8 cellular contexts compared by ENCODE assay signal in the genomic region with DNA sequence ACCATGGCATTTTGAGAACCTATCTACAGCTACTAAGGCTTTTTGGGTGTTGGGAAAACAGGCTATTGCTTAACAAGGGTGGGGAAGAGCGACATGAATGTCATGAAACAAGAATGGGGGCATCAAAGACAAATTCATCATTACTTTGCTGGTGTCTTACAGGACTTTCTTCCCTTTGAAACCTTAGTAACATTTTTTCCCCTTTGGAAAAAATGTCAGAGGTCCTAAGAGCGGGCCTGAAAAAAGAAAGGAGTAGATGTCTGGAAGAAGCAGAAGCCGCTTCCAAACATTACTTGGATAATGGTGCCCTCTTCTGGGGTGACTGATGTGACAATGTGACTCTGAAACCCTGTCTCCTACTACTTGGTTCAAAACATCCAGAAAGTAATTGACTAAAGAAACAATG. TPM values are rescaled to one million over a fixed set of nuclear protein-coding genes. Genes with fewer than 3 reads are reported as not detected.
A peak's percentile ranks its signal among the peaks of the same experiment; 100 is the strongest.
DNase-seq lines count a peak whose midpoint lies in the region; ATAC-seq, FAIRE-seq and TF ChIP-seq lines count a peak whose summit lies in the region.

No MANE protein-coding gene starts in this region.

- H3K4me1 Mint-ChIP-seq in activated T-helper 17 cell treated with anti-CD3 and anti-CD28 coated beads, Interleukin-2, amount 50 U/mL, for 72 hours: peaks cover 8% of the 10 kb centered on the region

- H3K4me2 ChIP-seq in OCI-LY1 (ENCODE audit: low read length): no peak overlapping the region

- H3K4me1 ChIP-seq in OCI-LY1 (ENCODE audit: insufficient read depth, low read length, severe bottlenecking) (peaks cover 17% of the 10 kb centered on the region), subcutaneous abdominal adipose tissue (ENCODE audit: control insufficient read depth in 5 of 5, insufficient read depth in 5 of 5, low read length in 5 of 5) (peaks cover 9 to 34% (median 25%) of the 10 kb centered on the region in 5 donors)

- TF ChIP-seq EP300 in Ishikawa (IDR thresholded peaks at IDR 0.05; ENCODE audit: borderline replicate concordance): no peak

- no peaks in the 10 kb centered on the region for H3K36me3 ChIP-seq in OCI-LY1 (ENCODE audit: insufficient read depth, low read length)
- H3K36me3 ChIP-seq in subcutaneous abdominal adipose tissue (ENCODE audit: control insufficient read depth in 5 of 5, insufficient read depth in 5 of 5, low read length in 5 of 5): no peaks in the 10 kb centered on the region

- H3K4me3 Mint-ChIP-seq in activated T-helper 17 cell treated with anti-CD3 and anti-CD28 coated beads, Interleukin-2, amount 50 U/mL, for 72 hours: no peak overlapping the region

- H3K4me3 ChIP-seq in OCI-LY1 (ENCODE audit: low read depth, low read length, poor library complexity, severe bottlenecking): no peak overlapping the region
- no peak overlapping the region for H3K4me3 ChIP-seq in subcutaneous abdominal adipose tissue (ENCODE audit: low read depth in 1 of 5, low read length in 5 of 5)

- no peaks in the 10 kb centered on the region for H4K20me1 ChIP-seq in OCI-LY1 (ENCODE audit: insufficient read depth, low read length)

- H3K9me3 ChIP-seq in OCI-LY1 (ENCODE audit: low read length) (no peaks in the 10 kb centered on the region), subcutaneous abdominal adipose tissue (ENCODE audit: control insufficient read depth in 5 of 5, low read length in 5 of 5) (no peaks in the 10 kb centered on the region)

- no peak overlapping the region for H3K27ac ChIP-seq in OCI-LY1 (ENCODE audit: low read depth, low read length, poor library complexity, severe bottlenecking)
- H3K27ac ChIP-seq in subcutaneous abdominal adipose tissue (ENCODE audit: low read depth, low read length): peak overlapping the region; percentile 23

- H3K79me2 ChIP-seq in OCI-LY1 (ENCODE audit: insufficient read depth, low read length): peaks cover 10% of the 10 kb centered on the region

- H3K27me3 Mint-ChIP-seq in activated T-helper 17 cell treated with anti-CD3 and anti-CD28 coated beads, Interleukin-2, amount 50 U/mL, for 72 hours: no peaks in the 10 kb centered on the region

- peaks cover 16% of the 10 kb centered on the region for H3K36me3 Mint-ChIP-seq in activated T-helper 17 cell treated with anti-CD3 and anti-CD28 coated beads, Interleukin-2, amount 50 U/mL, for 72 hours (ENCODE audit: low read depth)

- FAIRE-seq in islet of Langerhans (lab: Jason Lieb, UNC): peak; percentile 71

- no peak for ATAC-seq in activated T-helper 17 cell treated with anti-CD3 and anti-CD28 coated beads, Interleukin-2, amount 50 U/mL, for 72 hours (replicated peaks)

- H3K9me2 ChIP-seq in OCI-LY1 (ENCODE audit: low read depth, low read length): no peaks in the 10 kb centered on the region

- peak; percentile 85 for TF ChIP-seq RAD21 in Ishikawa (IDR thresholded peaks at IDR 0.05; ENCODE audit: low read depth)

- H3K9ac ChIP-seq in OCI-LY1 (ENCODE audit: low read length) (no peak overlapping the region), subcutaneous abdominal adipose tissue (ENCODE audit: low read length in 5 of 5) (no peak overlapping the region)

- no peaks in the 10 kb centered on the region for H3K9me3 Mint-ChIP-seq in activated T-helper 17 cell treated with anti-CD3 and anti-CD28 coated beads, Interleukin-2, amount 50 U/mL, for 72 hours

- H3F3A ChIP-seq in OCI-LY1 (ENCODE audit: insufficient read depth, low read length): 0 out of 2 replicates have a peak, but pooled peaks cover 3% of the 10 kb centered on the region

- H3K27ac Mint-ChIP-seq in activated T-helper 17 cell treated with anti-CD3 and anti-CD28 coated beads, Interleukin-2, amount 50 U/mL, for 72 hours: no peak overlapping the region

- no peak overlapping the region for H2AFZ ChIP-seq in OCI-LY1 (ENCODE audit: low read length)

- no peaks in the 10 kb centered on the region for H3K27me3 ChIP-seq in OCI-LY1 (ENCODE audit: insufficient read depth, low read length)
- no peaks in the 10 kb centered on the region for H3K27me3 ChIP-seq in subcutaneous abdominal adipose tissue (ENCODE audit: control insufficient read depth in 5 of 5, insufficient read depth in 4 of 5, low read length in 5 of 5)

- TF ChIP-seq CTCF in OCI-LY1 (IDR thresholded peaks at IDR 0.05; ENCODE audit: low read length): peak; percentile 63

- peak; percentile 28 for DNase-seq in DMS79 (lab: John Stamatoyannopoulos, UW)
- DNase-seq in astrocyte of the hippocampus (ENCODE audit: low read depth, low spot score): peak; percentile 85
- DNase-seq in effector CD8-positive, alpha-beta T cell (lab: John Stamatoyannopoulos, UW): no peak

TF ChIP-seq in Ishikawa, 13 proteins besides CTCF, POLR2A, EP300 and RAD21:
- TF ChIP-seq REST (IDR thresholded peaks at IDR 0.05; ENCODE audit: low read depth): no peak
- no peak for TF ChIP-seq FOXM1 (IDR thresholded peaks at IDR 0.05; ENCODE audit: borderline replicate concordance, low read depth)
- no peak for TF ChIP-seq CEBPB (IDR thresholded peaks at IDR 0.05)
- TF ChIP-seq EGR1 (IDR thresholded peaks at IDR 0.05): no peak
- TF ChIP-seq TEAD4 (IDR thresholded peaks at IDR 0.05): no peak

RNA-seq across cellular contexts. Expression of gene DDX50, which starts 3.8 kb away (rescaled TPM):
- total RNA-seq in activated T-helper 17 cell treated with anti-CD3 and anti-CD28 coated beads, Interleukin-2, amount 50 U/mL, for 72 hours: 10 to 100 TPM; 48.0 to 66.1 TPM

RNA-seq across cellular contexts. Expression of gene DDX21, which starts 58.6 kb away (rescaled TPM):
- total RNA-seq in activated T-helper 17 cell treated with anti-CD3 and anti-CD28 coated beads, Interleukin-2, amount 50 U/mL, for 72 hours: 100 to 1,000 TPM in 1 of 2 donors, 10 to 100 TPM in 1; 77.8 to 176 TPM
